Comparison of ENCODE assay signal across 11 cellular contexts in genomic region chr22:42365337-42365865, GRCh38.
A peak's percentile ranks its signal among the peaks of the same experiment; 100 is the strongest.
DNase-seq lines count a peak whose midpoint lies in the region; ATAC-seq and TF ChIP-seq lines count a peak whose summit lies in the region.
"Had no signal": no experiment of that assay in that cellular context is flagged by ENCODE, and none has a peak within 500 bp of the region (broad histone marks: within the 10 kb centered on the region; RNA-seq: fewer than 3 reads in every experiment).

No MANE protein-coding gene starts in this region.

- WGBS in heart right ventricle, 2 donors: 33 to 34% methylated on average over 10 of the region's 10 CpGs

- H3K27me3 ChIP-seq in HUES48 (ENCODE audit: control insufficient read depth, insufficient read depth, low read length) (0 out of 2 replicates have a peak, but pooled peaks cover 6% of the 10 kb centered on the region), heart right ventricle (peaks cover 0 to 63% (median 28%) of the 10 kb centered on the region in 7 donors), skeletal muscle tissue (ENCODE audit: control insufficient read depth in 3 of 3, insufficient read depth in 3 of 3, low read length in 3 of 3) (peaks cover 20 to 27% (median 26%) of the 10 kb centered on the region in 3 donors)

- CTCF ChIA-PET in activated CD4-positive, alpha-beta T cell treated with anti-CD3 and anti-CD28 coated beads, Interleukin-2, amount 10 ng/mL, durations not matched to agents 7 days and 5 days (lab: Charles Lee): no interaction called here

- no peak overlapping the region for H3K27ac Mint-ChIP-seq in activated CD4-positive, alpha-beta T cell treated with anti-CD3 and anti-CD28 coated beads, Interleukin-2, amount 10 ng/mL, durations not matched to agents 7 days and 5 days

- H3K9me3 Mint-ChIP-seq in activated CD4-positive, alpha-beta T cell treated with anti-CD3 and anti-CD28 coated beads, Interleukin-2, amount 10 ng/mL, durations not matched to agents 7 days and 5 days: no peaks in the 10 kb centered on the region

- H3K4me3 ChIP-seq in HUES48 (ENCODE audit: low read depth, low read length) (peak overlapping the region; percentile 45), heart right ventricle (peak overlapping the region in 4 of 10 donors; percentile 12 to 26 (median 20)), skeletal muscle tissue (ENCODE audit: low read length in 3 of 3) (peak overlapping the region in 1 of 3 donors; percentile 54)

- no peaks in the 10 kb centered on the region for H3K36me3 Mint-ChIP-seq in activated CD4-positive, alpha-beta T cell treated with anti-CD3 and anti-CD28 coated beads, Interleukin-2, amount 10 ng/mL, durations not matched to agents 7 days and 5 days (ENCODE audit: low read depth)

- H3K36me3 ChIP-seq in HUES48 (ENCODE audit: control insufficient read depth, insufficient read depth, low read length): no peaks in the 10 kb centered on the region
- no peaks in the 10 kb centered on the region for H3K36me3 ChIP-seq in heart right ventricle
- H3K36me3 ChIP-seq in skeletal muscle tissue (ENCODE audit: control insufficient read depth in 3 of 3, insufficient read depth in 3 of 3, low read length in 3 of 3): no peaks in the 10 kb centered on the region

- no peak for TF ChIP-seq CTCF in heart right ventricle (IDR thresholded peaks at IDR 0.05)

- peak overlapping the region; percentile 13; the same call in 1 of the 2 replicates for H3K9ac ChIP-seq in HUES48 (ENCODE audit: low read depth, low read length)
- peak overlapping the region in 2 of 3 donors; percentile 8 to 19 for H3K9ac ChIP-seq in skeletal muscle tissue (ENCODE audit: low read depth in 1 of 3, low read length in 3 of 3)

- H3K27me3 Mint-ChIP-seq in activated CD4-positive, alpha-beta T cell treated with anti-CD3 and anti-CD28 coated beads, Interleukin-2, amount 10 ng/mL, durations not matched to agents 7 days and 5 days: peaks cover 57% of the 10 kb centered on the region

- peaks cover 15% of the 10 kb centered on the region for H3K4me1 Mint-ChIP-seq in activated CD4-positive, alpha-beta T cell treated with anti-CD3 and anti-CD28 coated beads, Interleukin-2, amount 10 ng/mL, durations not matched to agents 7 days and 5 days

- H3K27ac ChIP-seq in HUES48 (ENCODE audit: low read depth, low read length) (peak overlapping the region; percentile 96), heart right ventricle (peak overlapping the region in 9 of 10 donors; percentile 19 to 80 (median 63)), skeletal muscle tissue (ENCODE audit: low read depth, low read length) (peak overlapping the region; percentile 60)

- H3K4me1 ChIP-seq in HUES48 (ENCODE audit: control insufficient read depth, insufficient read depth, low read length) (peaks cover 44% of the 10 kb centered on the region), heart right ventricle (peaks cover 12 to 56% (median 40%) of the 10 kb centered on the region in 9 donors), skeletal muscle tissue (ENCODE audit: control insufficient read depth in 3 of 3, insufficient read depth in 3 of 3, low read length in 3 of 3) (peaks cover 28 to 38% (median 33%) of the 10 kb centered on the region in 3 donors)

- intact Hi-C loops in heart right ventricle (cut with DNase I): no loop called here

- DNase-seq in NCI-H748 treated with DMSO at 0.1 percent for 48 hours (lab: John Stamatoyannopoulos, UW) (peak; percentile 17), heart right ventricle (no peak), NCI-H510A (lab: John Stamatoyannopoulos, UW) (no peak), activated gamma-delta T cell (lab: John Stamatoyannopoulos, UW) (no peak)
- no peak for DNase-seq in activated CD4-positive, alpha-beta T cell treated with anti-CD3 and anti-CD28 coated beads, Interleukin-2, amount 10 ng/mL, durations not matched to agents 7 days and 5 days
- DNase-seq: activated naive CD4-positive, alpha-beta T cell treated with Interleukin-2 at 50 U/mL for 16 hours; MM.1S had no signal

- POLR2A ChIA-PET in activated CD4-positive, alpha-beta T cell treated with anti-CD3 and anti-CD28 coated beads, Interleukin-2, amount 10 ng/mL, durations not matched to agents 7 days and 5 days (lab: Charles Lee): no interaction called here

- H3K9me3 ChIP-seq in HUES48 (ENCODE audit: control insufficient read depth, insufficient read depth, low read length): no peaks in the 10 kb centered on the region
- no peaks in the 10 kb centered on the region for H3K9me3 ChIP-seq in heart right ventricle
- no peaks in the 10 kb centered on the region for H3K9me3 ChIP-seq in skeletal muscle tissue (ENCODE audit: control insufficient read depth in 3 of 3, low read length in 3 of 3)

- ATAC-seq in heart right ventricle (peak in 1 of 8 donors; percentile 12), HG02970 (IDR thresholded peaks at IDR 0.05; ENCODE audit: low FRiP score, unreplicated experiment) (no peak)
- ATAC-seq: esophagus mucosa had no signal

- H3K4me3 Mint-ChIP-seq in activated CD4-positive, alpha-beta T cell treated with anti-CD3 and anti-CD28 coated beads, Interleukin-2, amount 10 ng/mL, durations not matched to agents 7 days and 5 days: no peak overlapping the region
